ENCODE assay signal across 23 cellular contexts in the genomic region with DNA sequence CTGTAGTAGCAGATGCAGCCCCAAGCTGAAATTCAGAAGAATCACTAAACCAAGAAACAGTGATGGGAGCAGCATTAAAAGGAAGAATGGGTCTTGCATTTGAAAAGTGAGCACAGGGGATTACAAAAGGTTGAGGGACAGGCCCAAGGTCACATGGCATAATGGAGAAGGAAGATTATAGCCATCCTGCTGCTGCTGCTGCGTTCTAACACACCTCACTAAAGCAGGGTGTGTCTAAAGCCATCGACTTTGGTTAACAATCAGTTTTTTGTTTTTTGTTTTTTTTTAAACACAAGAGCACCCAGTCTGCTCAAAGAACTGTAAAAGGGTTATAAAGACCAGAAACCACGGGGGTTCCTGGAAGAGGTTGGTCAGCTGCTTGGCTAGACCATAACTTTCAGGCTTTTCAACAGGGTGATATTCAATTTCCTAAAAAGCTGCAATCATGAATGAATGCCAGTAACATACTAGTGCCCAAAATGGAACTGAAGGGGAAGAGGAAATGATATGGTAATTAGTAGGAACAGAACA.
DNase-seq lines count a peak whose midpoint lies in the region; ATAC-seq and TF ChIP-seq lines count a peak whose summit lies in the region.
"Had no signal": no experiment of that assay in that cellular context is flagged by ENCODE, and none has a peak within 500 bp of the region (broad histone marks: within the 10 kb centered on the region; RNA-seq: fewer than 3 reads in every experiment).

No MANE protein-coding gene starts in this region.

- no peaks in the 10 kb centered on the region for H3K36me3 Mint-ChIP-seq in natural killer cell
- H3K36me3 Mint-ChIP-seq: activated naive CD4-positive, alpha-beta T cell treated with anti-CD3 and anti-CD28 coated beads, Interleukin-2, amount 50 U/mL, for 24 hours; naive thymus-derived CD4-positive, alpha-beta T cell had no signal

- in situ Hi-C loops in SK-MEL-5 (cut with HindIII; ENCODE audit: low pct_unique_long_range_greater_than_20kb, low sequenced_read_pairs): no loop called here

- no peak for TF ChIP-seq CTCF in natural killer cell (IDR thresholded peaks at IDR 0.05)

- H3K4me3 Mint-ChIP-seq in natural killer cell: no peak overlapping the region
- H3K4me3 Mint-ChIP-seq: activated B cell treated with CpG ODN at 0.5 μM for 24 hours; activated CD8-positive, alpha-beta T cell treated with anti-CD3 and anti-CD28 coated beads, Interleukin-2, amount 10 ng/mL, durations not matched to agents 7 days and 5 days; activated naive CD4-positive, alpha-beta T cell treated with anti-CD3 and anti-CD28 coated beads, Interleukin-2, amount 50 U/mL, for 24 hours; activated T-cell treated with anti-CD3 and anti-CD28 coated beads, Interleukin-2, amount 50 U/mL, for 72 hours; stimulated activated naive CD8-positive, alpha-beta T cell treated with anti-CD3 and anti-CD28 coated beads, Interleukin-15, Interleukin-2, amounts not matched to agents 100 ng/mL and 50 ng/mL, for 24 hours; T-helper 2 cell treated with Interferon-gamma antibody and Interleukin-4, amounts not matched to agents 5 μg/mL and 100 μg/mL, for 36 hours had no signal

- DNase-seq in NCI-H82 (lab: John Stamatoyannopoulos, UW) (peak; percentile 13), NCI-H82 treated with DMSO at 0.1 percent for 48 hours (lab: John Stamatoyannopoulos, UW; ENCODE audit: unreplicated experiment) (no peak), SK-MEL-5 (ENCODE audit: low read depth, low spot score) (peak; percentile 88), islet precursor cell (peak; percentile 68), cerebellum (ENCODE audit: low spot score) (no peak), natural killer cell (no peak)
- DNase-seq in activated CD8-positive, alpha-beta memory T cell treated with anti-CD3 and anti-CD28 coated beads, Interleukin-2, amount 50 U/mL, for 4 hours: no peak
- DNase-seq: activated B cell treated with CpG ODN at 0.5 μM for 24 hours; activated CD8-positive, alpha-beta T cell treated with anti-CD3 and anti-CD28 coated beads, Interleukin-2, amount 10 ng/mL, durations not matched to agents 7 days and 5 days; activated T-cell treated with anti-CD3 and anti-CD28 coated beads, Interleukin-2, amount 50 U/mL, for 72 hours; cortex of kidney; heart right ventricle; naive thymus-derived CD4-positive, alpha-beta T cell; NCI-H446 treated with DMSO at 0.1 percent for 48 hours; PC-9; stimulated activated CD4-positive, alpha-beta T cell treated with anti-CD3 and anti-CD28 coated beads, Interleukin-2, amount 100 ng/mL, for 24 hours; upper lobe of right lung had no signal

- ATAC-seq in natural killer cell: no peak
- no peak for ATAC-seq in HG03378 (IDR thresholded peaks at IDR 0.05; ENCODE audit: unreplicated experiment)
- ATAC-seq: A549; activated CD8-positive, alpha-beta T cell treated with anti-CD3 and anti-CD28 coated beads, Interleukin-2, amount 10 ng/mL, durations not matched to agents 7 days and 5 days; activated T-cell treated with anti-CD3 and anti-CD28 coated beads, Interleukin-2, amount 50 U/mL, for 72 hours; naive thymus-derived CD4-positive, alpha-beta T cell; upper lobe of right lung had no signal

- H3K4me1 Mint-ChIP-seq in natural killer cell: no peaks in the 10 kb centered on the region
- H3K4me1 Mint-ChIP-seq: activated B cell treated with CpG ODN at 0.5 μM for 24 hours had no signal

- intact Hi-C loops in natural killer cell (cut with micrococcal nuclease): no loop called here

- no peaks in the 10 kb centered on the region for H3K9me3 Mint-ChIP-seq in natural killer cell
- H3K9me3 Mint-ChIP-seq: activated B cell treated with CpG ODN at 0.5 μM for 24 hours; activated naive CD4-positive, alpha-beta T cell treated with anti-CD3 and anti-CD28 coated beads, Interleukin-2, amount 50 U/mL, for 24 hours; activated T-cell treated with anti-CD3 and anti-CD28 coated beads, Interleukin-2, amount 50 U/mL, for 72 hours; IgD-negative memory B cell; naive thymus-derived CD4-positive, alpha-beta T cell; stimulated activated naive CD8-positive, alpha-beta T cell treated with anti-CD3 and anti-CD28 coated beads, Interleukin-15, Interleukin-2, amounts not matched to agents 100 ng/mL and 50 ng/mL, for 24 hours; T-helper 2 cell treated with Interferon-gamma antibody and Interleukin-4, amounts not matched to agents 5 μg/mL and 100 μg/mL, for 36 hours had no signal

- H3K27me3 Mint-ChIP-seq in natural killer cell (ENCODE audit: low read depth in 2 of 2): peaks cover 19 to 53% of the 10 kb centered on the region in 2 donors

- no peak overlapping the region for H3K27ac Mint-ChIP-seq in natural killer cell
- H3K27ac Mint-ChIP-seq: activated B cell treated with CpG ODN at 0.5 μM for 24 hours; activated CD8-positive, alpha-beta T cell treated with anti-CD3 and anti-CD28 coated beads, Interleukin-2, amount 10 ng/mL, durations not matched to agents 7 days and 5 days; activated naive CD4-positive, alpha-beta T cell treated with anti-CD3 and anti-CD28 coated beads, Interleukin-2, amount 50 U/mL, for 24 hours; activated T-cell treated with anti-CD3 and anti-CD28 coated beads, Interleukin-2, amount 50 U/mL, for 72 hours; IgD-negative memory B cell; naive thymus-derived CD4-positive, alpha-beta T cell; stimulated activated naive CD8-positive, alpha-beta T cell treated with anti-CD3 and anti-CD28 coated beads, Interleukin-15, Interleukin-2, amounts not matched to agents 100 ng/mL and 50 ng/mL, for 24 hours; T-helper 2 cell treated with Interferon-gamma antibody and Interleukin-4, amounts not matched to agents 5 μg/mL and 100 μg/mL, for 36 hours had no signal

Comparison
In these comparisons a context has a peak if more than half of its experiments do, and no peak if none do; other contexts are left out.
1. DNase-seq: peak in NCI-H82 (single experiment), SK-MEL-5 (single experiment) and islet precursor cell (single experiment); none in NCI-H82 treated with DMSO at 0.1 percent for 48 hours (single experiment), cerebellum (single experiment), natural killer cell (single experiment) and activated CD8-positive, alpha-beta memory T cell treated with anti-CD3 and anti-CD28 coated beads, Interleukin-2, amount 50 U/mL, for 4 hours (single experiment).